In genomic region chr10:35643151-35643975, GRCh38 we compare ENCODE assay signal across 8 cellular contexts. TPM values are rescaled to one million over a fixed set of nuclear protein-coding genes. Genes with fewer than 3 reads are reported as not detected.
DNase-seq lines count a peak whose midpoint lies in the region; ATAC-seq, FAIRE-seq and TF ChIP-seq lines count a peak whose summit lies in the region.

No MANE protein-coding gene starts in this region.

- H3K9me3 Mint-ChIP-seq in immature natural killer cell, result peaks cover 0 to 2% (median 0%) of the 10 kb centered on the region in 6 donors

- ATAC-seq in sciatic nerve, result peak; percentile 69

- H3K27me3 Mint-ChIP-seq in immature natural killer cell (ENCODE audit: low read depth in 3 of 3), result peaks cover 3 to 17% (median 11%) of the 10 kb centered on the region in 3 donors

- H3K27ac ChIP-seq in Peyer's patch, result peak overlapping the region in 2 of 4 donors; percentile 41 to 66

- peak overlapping the region; percentile 75 to 92 (median 85) for H3K4me3 Mint-ChIP-seq in immature natural killer cell

- no peak for FAIRE-seq in bronchial epithelial cell (lab: Jason Lieb, UNC)

- peaks cover 0 to 6% of the 10 kb centered on the region in 2 donors for H3K27me3 ChIP-seq in Peyer's patch
- H3K27me3 ChIP-seq in bronchial epithelial cell (ENCODE audit: control insufficient read depth, insufficient read depth, low read length), result no peaks in the 10 kb centered on the region

- peak overlapping the region in 5 of 6 donors; percentile 2 to 80 (median 30) for H3K27ac Mint-ChIP-seq in immature natural killer cell

- H3K4me3 ChIP-seq in Peyer's patch, result peak overlapping the region; percentile 56 to 89 (median 68)
- H3K4me3 ChIP-seq in bronchial epithelial cell (ENCODE audit: low read depth, low read length), result peak overlapping the region; percentile 49

- no peaks in the 10 kb centered on the region for H3K9me3 ChIP-seq in Peyer's patch

- peaks cover 0 to 31% (median 12%) of the 10 kb centered on the region in 4 donors for H3K4me1 ChIP-seq in Peyer's patch

- TF ChIP-seq POLR2A in Peyer's patch (IDR thresholded peaks at IDR 0.05), result no peak

- H3K36me3 ChIP-seq in Peyer's patch, result no peaks in the 10 kb centered on the region
- no peaks in the 10 kb centered on the region for H3K36me3 ChIP-seq in bronchial epithelial cell (ENCODE audit: control insufficient read depth, insufficient read depth, low read length)

- intact Hi-C loops in sciatic nerve (cut with DNase I), result loop anchor here (5.0 kb wide), 1 partner anchor 1134 kb away; no protein-coding TSS in a partner anchor

- H3K36me3 Mint-ChIP-seq in immature natural killer cell, result no peaks in the 10 kb centered on the region

- no peak for TF ChIP-seq CTCF in Peyer's patch (IDR thresholded peaks at IDR 0.05)
- TF ChIP-seq CTCF in bronchial epithelial cell (IDR thresholded peaks at IDR 0.05; ENCODE audit: insufficient read depth, low read length, severe bottlenecking), result no peak

- H3K4me1 Mint-ChIP-seq in immature natural killer cell, result peaks cover 27 to 36% of the 10 kb centered on the region in 2 donors

- peak; percentile 69 for DNase-seq in activated effector memory CD4-positive, alpha-beta T cell treated with anti-CD3 and anti-CD28 coated beads, Interleukin-2, amount 50 U/mL, for 16 hours
- no peak for DNase-seq in activated effector memory CD4-positive, alpha-beta T cell treated with Interleukin-2 at 50 U/mL for 16 hours
- DNase-seq in Peyer's patch, result peak; percentile 31 to 68 (median 56)
- peak; percentile 15 for DNase-seq in bronchial epithelial cell (ENCODE audit: low read depth)
- DNase-seq in immature natural killer cell, result peak; percentile 24 to 33 (median 28)
- peak; percentile 89 for DNase-seq in sciatic nerve (ENCODE audit: low spot score)
- DNase-seq in NCI-H2107 (lab: John Stamatoyannopoulos, UW), result no peak
- DNase-seq in SW 1271 (lab: John Stamatoyannopoulos, UW), result no peak

RNA-seq across cellular contexts. Expression of gene FZD8, which starts 1.3 kb away (rescaled TPM):
- total RNA-seq in Peyer's patch, result 1 to 10 TPM in 2 of 4 donors, under 1 TPM in 2; 0.70 to 2.2 (median 1.2) TPM
- total RNA-seq in bronchial epithelial cell, result 5.2 and 6.8 TPM in 2 replicates
- not detected for polyA plus RNA-seq in immature natural killer cell
- total RNA-seq in sciatic nerve, result 43.5 TPM

RNA-seq across cellular contexts. Expression of gene GJD4, which starts 38.2 kb away (rescaled TPM):
- not detected for total RNA-seq in Peyer's patch
- not detected in 2 replicates for total RNA-seq in bronchial epithelial cell
- polyA plus RNA-seq in immature natural killer cell, result not detected
- total RNA-seq in sciatic nerve, result not detected

Comparison
In these comparisons a context has a peak if more than half of its experiments do, and no peak if none do; other contexts are left out.
1. DNase-seq: peak in activated effector memory CD4-positive, alpha-beta T cell treated with anti-CD3 and anti-CD28 coated beads, Interleukin-2, amount 50 U/mL, for 16 hours (single experiment), Peyer's patch (3 of 3), bronchial epithelial cell (single experiment), immature natural killer cell (3 of 3) and sciatic nerve (single experiment); none in activated effector memory CD4-positive, alpha-beta T cell treated with Interleukin-2 at 50 U/mL for 16 hours (single experiment), NCI-H2107 (single experiment) and SW 1271 (0 of 2).